In the genomic region with DNA sequence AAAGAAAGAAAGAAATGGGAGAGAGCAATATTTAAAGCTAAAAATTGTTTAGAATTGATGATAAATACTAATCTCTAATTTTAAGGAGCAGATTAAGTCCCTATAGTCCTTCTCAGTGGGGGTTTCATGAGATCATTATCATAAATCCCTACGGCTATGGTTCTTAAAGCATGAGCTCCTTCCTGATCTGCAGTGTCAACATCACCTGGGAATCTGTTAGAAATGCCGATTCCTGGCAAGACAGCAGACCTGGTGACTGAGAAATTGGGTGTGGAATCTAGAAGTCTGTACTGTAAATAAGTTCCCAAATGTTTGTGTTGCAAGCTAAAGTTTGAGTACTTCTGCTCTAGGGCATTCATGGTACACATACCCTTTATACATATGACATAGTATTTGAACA, we compare ENCODE assay signal across 1 cellular context.
TF ChIP-seq lines count a peak whose summit lies in the region.

No MANE protein-coding gene starts in this region.

TF ChIP-seq in GM23338, 12 proteins besides CTCF, POLR2A, EP300 and RAD21:
- TF ChIP-seq JUNB (IDR thresholded peaks at IDR 0.05; ENCODE audit: unreplicated experiment) (no peak), REST (IDR thresholded peaks at IDR 0.05; ENCODE audit: unreplicated experiment) (no peak), POLR2AphosphoS5 (IDR thresholded peaks at IDR 0.05; ENCODE audit: low read depth) (no peak), CREB1 (CRISPR knock-in tag; IDR thresholded peaks at IDR 0.05; ENCODE audit: low read depth) (no peak), ZNF462 (CRISPR knock-in tag; IDR thresholded peaks at IDR 0.05) (no peak), NANOG (IDR thresholded peaks at IDR 0.05; ENCODE audit: borderline replicate concordance) (no peak), EZH2phosphoT487 (IDR thresholded peaks at IDR 0.05; ENCODE audit: unreplicated experiment) (no peak), ZNF331 (CRISPR knock-in tag; IDR thresholded peaks at IDR 0.05; ENCODE audit: low read depth) (no peak), STAT1 (IDR thresholded peaks at IDR 0.05; ENCODE audit: unreplicated experiment) (no peak), ETS1 (IDR thresholded peaks at IDR 0.05) (no peak), EZH2 (IDR thresholded peaks at IDR 0.05; ENCODE audit: low read depth, unreplicated experiment) (no peak), ZNF114 (CRISPR knock-in tag; IDR thresholded peaks at IDR 0.05) (no peak)
